ENCODE assay signal across 14 cellular contexts in genomic region chr6:20810732-20811111, GRCh38.
A peak's percentile ranks its signal among the peaks of the same experiment; 100 is the strongest.
DNase-seq lines count a peak whose midpoint lies in the region; ATAC-seq and TF ChIP-seq lines count a peak whose summit lies in the region.
"Had no signal": no experiment of that assay in that cellular context is flagged by ENCODE, and none has a peak within 500 bp of the region (broad histone marks: within the 10 kb centered on the region; RNA-seq: fewer than 3 reads in every experiment).

No MANE protein-coding gene starts in this region.

- H3K4me3 ChIP-seq in SJSA1 (no peak overlapping the region), fibroblast of pulmonary artery (replicated peaks; ENCODE audit: low read depth, low read length) (no peak overlapping the region), OCI-LY7 (ENCODE audit: low read depth, low read length, poor library complexity, severe bottlenecking) (no peak overlapping the region)
- H3K4me3 ChIP-seq: body of pancreas had no signal

- no peak overlapping the region for H3K9ac ChIP-seq in H9 (ENCODE audit: extremely low read depth, insufficient read length, low read length)

- H3K27me3 ChIP-seq in H9 (ENCODE audit: insufficient read depth, low read length) (no peaks in the 10 kb centered on the region), SJSA1 (replicated peaks) (no peaks in the 10 kb centered on the region)
- H3K27me3 ChIP-seq: body of pancreas had no signal

- peak overlapping the region; percentile 35 for H3K27ac ChIP-seq in H9 (ENCODE audit: insufficient read length, low read depth, low read length)
- peak overlapping the region; percentile 94 for H3K27ac ChIP-seq in SJSA1
- H3K27ac ChIP-seq in OCI-LY7 (ENCODE audit: low read depth, low read length, poor library complexity, severe bottlenecking) = no peak overlapping the region
- H3K27ac ChIP-seq: body of pancreas had no signal

- CTCF ChIA-PET in OCI-LY7 (lab: Charles Lee; ENCODE audit: unreplicated experiment) = no interaction called here

- H4K8ac ChIP-seq in H9 (replicated peaks; ENCODE audit: insufficient read length, low read depth, low read length) = no peak overlapping the region

- intact Hi-C loops in OCI-LY7 (cut with micrococcal nuclease; ENCODE audit: unreplicated experiment) = no loop called here

- H3K4me3 Mint-ChIP-seq in H9 (no peak overlapping the region), osteocyte (ENCODE audit: unreplicated experiment) (no peak overlapping the region)
- H3K4me3 Mint-ChIP-seq: activated CD4-positive, alpha-beta T cell treated with anti-CD3 and anti-CD28 coated beads for 36 hours; activated T-cell treated with anti-CD3 and anti-CD28 coated beads, Interleukin-2, amount 50 U/mL, for 24 hours; CD4-positive, alpha-beta memory T cell had no signal

- peak overlapping the region; percentile 23; the same call in 1 of the 2 replicates for H3K14ac ChIP-seq in H9 (ENCODE audit: insufficient read depth, low read length)

- POLR2A ChIA-PET in OCI-LY7 (lab: Charles Lee) = no interaction called here

- H4K20me1 ChIP-seq in H9 (ENCODE audit: control insufficient read depth, insufficient read depth, insufficient read length) = no peaks in the 10 kb centered on the region
- no peaks in the 10 kb centered on the region for H4K20me1 ChIP-seq in OCI-LY7 (ENCODE audit: insufficient read depth, low read length)

- H3K4me1 ChIP-seq in H9 (ENCODE audit: insufficient read depth, low read length) (peaks cover 5% of the 10 kb centered on the region; the same call in 1 of the 2 replicates), SJSA1 (replicated peaks) (peaks cover 14% of the 10 kb centered on the region), OCI-LY7 (ENCODE audit: insufficient read depth, low read length, poor library complexity, severe bottlenecking) (no peaks in the 10 kb centered on the region)

- ATAC-seq in GM19455 (IDR thresholded peaks at IDR 0.05; ENCODE audit: unreplicated experiment) (no peak), GM19463 (IDR thresholded peaks at IDR 0.05; ENCODE audit: unreplicated experiment) (no peak), HG02642 (IDR thresholded peaks at IDR 0.05; ENCODE audit: poor library complexity, unreplicated experiment) (no peak)
- ATAC-seq: activated CD4-positive, alpha-beta T cell treated with anti-CD3 and anti-CD28 coated beads for 36 hours had no signal

- H3K9me3 Mint-ChIP-seq in H9 = peaks cover 6 to 7% of the 10 kb centered on the region in 2 experiments
- peaks cover 23% of the 10 kb centered on the region for H3K9me3 Mint-ChIP-seq in osteocyte (ENCODE audit: unreplicated experiment)

- H3K4me1 Mint-ChIP-seq in H9 (peaks cover 24 to 26% of the 10 kb centered on the region in 2 experiments), osteocyte (ENCODE audit: unreplicated experiment) (peaks cover 40% of the 10 kb centered on the region)

- no peaks in the 10 kb centered on the region for H3K9me2 ChIP-seq in OCI-LY7 (ENCODE audit: insufficient read depth, low read length)

- H3K79me2 ChIP-seq in H9 (ENCODE audit: insufficient read depth, low read length) = no peaks in the 10 kb centered on the region
- H3K79me2 ChIP-seq in OCI-LY7 (ENCODE audit: insufficient read depth, low read depth, low read length) = no peaks in the 10 kb centered on the region

- H3K79me1 ChIP-seq in H9 (ENCODE audit: insufficient read depth, low read depth, low read length, poor library complexity, severe bottlenecking) = no peaks in the 10 kb centered on the region

- H3T11ph ChIP-seq in H9 (ENCODE audit: low read length) = peak overlapping the region; percentile 20

- H3K36me3 ChIP-seq in SJSA1 = peaks cover 4% of the 10 kb centered on the region; the same call in 1 of the 2 replicates
- no peaks in the 10 kb centered on the region for H3K36me3 ChIP-seq in OCI-LY7 (ENCODE audit: insufficient read depth, low read length)

- DNase-seq in H9 (no peak), SJSA1 (ENCODE audit: low read depth in 1 of 2, low spot score in 2 of 2) (no peak), fibroblast of pulmonary artery (ENCODE audit: low read depth) (peak; percentile 24), osteocyte (ENCODE audit: extremely low spot score, unreplicated experiment) (no peak), OCI-LY7 (ENCODE audit: low spot score) (no peak)
- DNase-seq: activated T-cell treated with anti-CD3 and anti-CD28 coated beads, Interleukin-2, amount 50 U/mL, for 24 hours; CD4-positive, alpha-beta memory T cell; retina; T-helper 1 cell had no signal

- no peak overlapping the region for H2BK15ac ChIP-seq in H9 (ENCODE audit: low read depth, low read length)

- H3K56ac ChIP-seq in H9 (ENCODE audit: insufficient read length, low read depth, low read length) = no peak overlapping the region

- no peak overlapping the region for H3K23ac ChIP-seq in H9 (ENCODE audit: insufficient read length, low read depth, low read length)

- no peak overlapping the region for H2AK5ac ChIP-seq in H9 (ENCODE audit: insufficient read length, low read length)

- H3K27me3 Mint-ChIP-seq in H9 (ENCODE audit: low read depth) (no peaks in the 10 kb centered on the region), osteocyte (ENCODE audit: unreplicated experiment) (no peaks in the 10 kb centered on the region)
- H3K27me3 Mint-ChIP-seq: activated CD4-positive, alpha-beta T cell treated with anti-CD3 and anti-CD28 coated beads for 36 hours; activated T-cell treated with anti-CD3 and anti-CD28 coated beads, Interleukin-2, amount 50 U/mL, for 24 hours; CD4-positive, alpha-beta memory T cell had no signal

- H2AFZ ChIP-seq in H9 (ENCODE audit: low read length) (no peak overlapping the region), OCI-LY7 (ENCODE audit: low read length) (no peak overlapping the region)

- H2BK5ac ChIP-seq in H9 (ENCODE audit: insufficient read length, low read length) = no peak overlapping the region

- no CpG with 5 or more reads among the region's 3 CpGs for WGBS in H9 (ENCODE audit: extremely low coverage, insufficient read length, low lambda C conversion rate)

- TF ChIP-seq CTCF in H9 (conservative IDR thresholded peaks at IDR 0.05) (no peak), fibroblast of pulmonary artery (IDR thresholded peaks at IDR 0.05; ENCODE audit: low read length, missing control alignments) (no peak), osteocyte (IDR thresholded peaks at IDR 0.05) (no peak), OCI-LY7 (conservative IDR thresholded peaks at IDR 0.05; ENCODE audit: low read length) (no peak)

- no peaks in the 10 kb centered on the region for H3K9me3 ChIP-seq in H9 (ENCODE audit: control insufficient read depth, low read depth, low read length)
- H3K9me3 ChIP-seq in SJSA1 (replicated peaks) = 0 out of 2 replicates have a peak, but pooled peaks cover 5% of the 10 kb centered on the region
- no peaks in the 10 kb centered on the region for H3K9me3 ChIP-seq in OCI-LY7 (ENCODE audit: low read length)

- no peak overlapping the region for H4K5ac ChIP-seq in H9 (ENCODE audit: insufficient read length, low read depth, low read length)

- no peak overlapping the region; the same call in 1 of the 2 replicates for H3K4ac ChIP-seq in H9 (ENCODE audit: low read depth, low read length)

- H3K27ac Mint-ChIP-seq in H9 (peak overlapping the region; percentile 24 to 97 (median 97); a peak in 6 of 7 replicates), osteocyte (ENCODE audit: unreplicated experiment) (peak overlapping the region; percentile 80)
- H3K27ac Mint-ChIP-seq: activated CD4-positive, alpha-beta T cell treated with anti-CD3 and anti-CD28 coated beads for 36 hours; activated T-cell treated with anti-CD3 and anti-CD28 coated beads, Interleukin-2, amount 50 U/mL, for 24 hours had no signal

- BruUV-seq in OCI-LY7 (replicated peaks; lab: Mats Ljungman, UMichigan) = no TSS peak

- H3K23me2 ChIP-seq in H9 (ENCODE audit: insufficient read length, low read depth, low read length, poor library complexity, severe bottlenecking) = no peaks in the 10 kb centered on the region

- no peak overlapping the region for H3K4me2 ChIP-seq in H9 (ENCODE audit: insufficient read depth, insufficient read length, low read length)
- no peak overlapping the region for H3K4me2 ChIP-seq in OCI-LY7 (ENCODE audit: low read length)

- peak overlapping the region; percentile 61 for H3K18ac ChIP-seq in H9 (ENCODE audit: insufficient read length, low read depth, low read length)

- H2BK120ac ChIP-seq in H9 (ENCODE audit: low read depth, low read length, poor library complexity, severe bottlenecking) = peak overlapping the region; percentile 95

- no peak overlapping the region for H2BK12ac ChIP-seq in H9 (ENCODE audit: insufficient read length, low read depth, low read length)

- H3K36me3 Mint-ChIP-seq in H9 (ENCODE audit: insufficient read depth in 1 of 3, low read depth in 3 of 3) (peaks cover 8 to 18% (median 10%) of the 10 kb centered on the region in 3 experiments; a peak in 6 of 7 replicates), osteocyte (ENCODE audit: unreplicated experiment) (peaks cover 12% of the 10 kb centered on the region)

- H2BK20ac ChIP-seq in H9 (ENCODE audit: low read depth, low read length, poor library complexity, severe bottlenecking) = peak overlapping the region; percentile 64

- no peak overlapping the region for H4K91ac ChIP-seq in H9 (ENCODE audit: insufficient read length, low read depth, low read length)
